12 cellular contexts compared by ENCODE assay signal in the genomic region with DNA sequence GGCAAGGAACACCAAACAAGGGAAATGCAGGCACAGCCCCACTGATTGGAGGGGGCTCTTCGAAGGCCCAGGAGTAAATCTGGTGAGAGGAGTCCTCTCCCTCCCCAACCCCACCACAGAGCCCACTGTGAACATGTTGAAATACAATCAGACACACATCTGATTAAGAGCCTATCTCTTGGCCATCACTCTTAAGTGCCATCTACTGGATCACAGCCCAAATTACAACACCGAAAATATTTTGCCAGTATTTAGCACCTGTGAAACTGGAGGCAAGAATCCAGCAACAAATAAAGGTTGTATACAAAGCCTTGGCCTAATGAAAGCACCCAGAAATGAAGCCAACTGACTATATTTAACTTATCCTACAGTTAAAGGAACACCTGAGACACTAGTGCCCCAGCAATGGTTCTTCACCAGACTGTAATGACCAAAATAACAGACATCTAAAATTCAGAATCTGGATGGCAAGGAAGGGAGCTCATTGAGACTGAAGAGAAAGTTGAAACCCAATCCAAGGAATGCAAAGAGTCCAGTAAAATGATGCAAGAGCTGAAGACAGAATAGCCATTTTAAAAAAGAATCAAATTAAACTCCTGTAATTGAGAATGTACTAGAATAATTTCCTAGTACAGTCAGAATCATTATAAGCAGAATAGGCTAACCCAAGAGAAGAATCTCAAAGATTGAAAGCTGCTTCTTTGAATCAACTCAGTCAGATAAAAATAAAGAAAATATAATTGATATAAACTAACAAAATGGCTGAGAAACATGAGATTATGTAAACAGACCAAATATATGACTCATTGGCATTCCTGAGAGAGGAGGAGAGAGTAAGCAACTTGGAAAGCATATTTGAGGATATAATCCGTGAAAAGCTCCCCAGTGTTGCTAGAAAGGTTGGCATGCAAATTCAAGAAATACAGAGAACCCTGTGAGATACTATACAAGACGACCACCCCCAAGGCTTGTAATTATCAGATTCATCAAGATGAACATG.
DNase-seq lines count a peak whose midpoint lies in the region; ATAC-seq, FAIRE-seq and TF ChIP-seq lines count a peak whose summit lies in the region.
"Had no signal": no experiment of that assay in that cellular context is flagged by ENCODE, and none has a peak within 500 bp of the region (broad histone marks: within the 10 kb centered on the region; RNA-seq: fewer than 3 reads in every experiment).

No MANE protein-coding gene starts in this region.

- TF ChIP-seq CTCF in D721Med (IDR thresholded peaks at IDR 0.05; ENCODE audit: insufficient read depth, missing control alignments): peak; percentile 5
- peak; percentile 25 for TF ChIP-seq CTCF in HFF-Myc (IDR thresholded peaks at IDR 0.05; ENCODE audit: low read depth, low read length, missing control alignments)
- TF ChIP-seq CTCF in fibroblast of villous mesenchyme (IDR thresholded peaks at IDR 0.05; ENCODE audit: insufficient read depth, low read depth, low read length): no peak

- H3K4me3 ChIP-seq in HFF-Myc (replicated peaks; ENCODE audit: low read depth, low read length) (no peak overlapping the region), fibroblast of villous mesenchyme (ENCODE audit: low read depth, low read length) (no peak overlapping the region)
- H3K4me3 ChIP-seq: esophagus muscularis mucosa, tibial artery had no signal

- ATAC-seq in HG03521 (IDR thresholded peaks at IDR 0.05; ENCODE audit: unreplicated experiment) (no peak), GM18498 (IDR thresholded peaks at IDR 0.05; ENCODE audit: unreplicated experiment) (no peak)
- ATAC-seq: left ventricle myocardium superior had no signal

- no peak for TF ChIP-seq POLR2A in GM12891 (IDR thresholded peaks at IDR 0.05; ENCODE audit: low read depth, low read length)

- no peak for DNase-seq in D721Med (ENCODE audit: insufficient read length, low spot score)
- DNase-seq in HFF-Myc (ENCODE audit: extremely low read depth, low read depth): peak; percentile 10
- peak; percentile 5 for DNase-seq in RKO (ENCODE audit: low spot score)
- peak; percentile 23 for DNase-seq in fibroblast of villous mesenchyme (ENCODE audit: low read depth)
- DNase-seq in putamen (ENCODE audit: low spot score): no peak
- no peak for DNase-seq in GM12891 (ENCODE audit: insufficient read length, low spot score)
- DNase-seq: left ventricle myocardium superior, NCI-H2171, tibial artery had no signal

- FAIRE-seq in D721Med (lab: Jason Lieb, UNC) (no peak), GM12891 (lab: Jason Lieb, UNC) (no peak)

TF ChIP-seq in GM12891, 5 proteins besides CTCF, POLR2A, EP300 and RAD21:
- TF ChIP-seq SPI1 (IDR thresholded peaks at IDR 0.05; ENCODE audit: low read depth, low read length) (no peak), POLR2AphosphoS5 (IDR thresholded peaks at IDR 0.05; ENCODE audit: low read depth, low read length) (no peak), POU2F2 (IDR thresholded peaks at IDR 0.05; ENCODE audit: low read depth, low read length) (no peak), TAF1 (IDR thresholded peaks at IDR 0.05; ENCODE audit: low read depth, low read length) (no peak), PAX5 (IDR thresholded peaks at IDR 0.05; ENCODE audit: insufficient read depth, low read length, severe bottlenecking) (no peak)

Comparison
In these comparisons a context has a peak if more than half of its experiments do, and no peak if none do; other contexts are left out.
1. DNase-seq: peak in HFF-Myc (single experiment), RKO (single experiment) and fibroblast of villous mesenchyme (single experiment); none in D721Med (single experiment), putamen (single experiment) and GM12891 (single experiment).